In the genomic region with DNA sequence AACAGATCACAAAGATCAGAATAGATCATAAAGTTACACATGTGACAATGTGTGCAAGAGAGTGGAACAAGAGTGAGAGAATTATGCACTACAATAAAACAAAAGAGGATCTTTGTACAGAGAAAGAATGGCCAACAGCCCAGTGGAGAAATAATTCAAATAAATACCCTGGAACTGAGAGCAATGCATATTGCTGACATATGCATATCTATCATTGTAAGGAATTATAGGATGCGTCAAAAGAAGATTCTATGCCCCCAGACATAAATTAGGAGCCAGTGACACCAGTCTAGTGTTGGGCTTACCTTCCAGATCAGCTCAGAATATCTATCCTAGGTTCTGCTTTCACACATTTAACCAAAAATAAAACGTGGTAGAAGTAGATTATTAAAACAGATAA, we compare ENCODE assay signal across 31 cellular contexts.
"Had no signal": no experiment of that assay in that cellular context is flagged by ENCODE, and none has a peak within 500 bp of the region (broad histone marks: within the 10 kb centered on the region; RNA-seq: fewer than 3 reads in every experiment).

No MANE protein-coding gene starts in this region.

- H3K36me3 ChIP-seq: adrenal gland, ascending aorta, brain microvascular endothelial cell, breast epithelium, cardiac muscle cell had no signal

- H3K4me1 ChIP-seq: adrenal gland, ascending aorta, body of pancreas, breast epithelium had no signal

- DNase-seq: activated effector memory CD4-positive, alpha-beta T cell treated with anti-CD3 and anti-CD28 coated beads, Interleukin-2, amount 50 U/mL, for 16 hours; activated effector memory CD4-positive, alpha-beta T cell treated with Interleukin-2 at 50 U/mL for 16 hours; activated gamma-delta T cell; activated gamma-delta T cell treated with Interleukin-2 at 50 U/mL for 16 hours; activated naive CD4-positive, alpha-beta T cell; activated naive CD4-positive, alpha-beta T cell treated with anti-CD3 and anti-CD28 coated beads for 36 hours; activated naive CD4-positive, alpha-beta T cell treated with anti-CD3 and anti-CD28 coated beads, Interleukin-2, amount 10 ng/mL, durations not matched to agents 7 days and 5 days; activated naive CD4-positive, alpha-beta T cell treated with anti-CD3 and anti-CD28 coated beads, Interleukin-2, amount 50 U/mL, for 16 hours; activated naive CD4-positive, alpha-beta T cell treated with Interleukin-2 at 50 U/mL for 16 hours; activated naive CD8-positive, alpha-beta T cell treated with anti-CD3 and anti-CD28 coated beads for 36 hours; activated naive CD8-positive, alpha-beta T cell treated with anti-CD3 and anti-CD28 coated beads, Interleukin-2, amount 10 ng/mL, durations not matched to agents 7 days and 5 days; activated naive CD8-positive, alpha-beta T cell treated with anti-CD3 and anti-CD28 coated beads, Interleukin-2, amount 50 U/mL, for 24 hours; activated T-cell treated with anti-CD3 and anti-CD28 coated beads, Interleukin-2, amount 50 U/mL, for 24 hours; activated T-cell treated with anti-CD3 and anti-CD28 coated beads, Interleukin-2, amount 50 U/mL, for 4 hours; activated T-cell treated with anti-CD3 and anti-CD28 coated beads, Interleukin-2, amount 50 U/mL, for 48 hours; activated T-cell treated with anti-CD3 and anti-CD28 coated beads, Interleukin-2, amount 50 U/mL, for 72 hours; adrenal gland; amniotic stem cell; amygdala; aorta; body of pancreas; brain microvascular endothelial cell; caudate nucleus; central memory CD4-positive, alpha-beta T cell; cerebellar nuclear complex had no signal

- ATAC-seq: activated naive CD4-positive, alpha-beta T cell treated with anti-CD3 and anti-CD28 coated beads, Interleukin-2, amount 50 U/mL, for 72 hours; activated naive CD8-positive, alpha-beta T cell treated with anti-CD3 and anti-CD28 coated beads, Interleukin-2, amount 50 U/mL, for 24 hours; activated T-cell treated with anti-CD3 and anti-CD28 coated beads, Interleukin-2, amount 50 U/mL, for 4 hours; activated T-cell treated with anti-CD3 and anti-CD28 coated beads, Interleukin-2, amount 50 U/mL, for 72 hours; activated T-helper 17 cell treated with anti-CD3 and anti-CD28 coated beads, Interleukin-2, amount 50 U/mL, for 72 hours; body of pancreas had no signal

- H3K4me3 ChIP-seq: adrenal gland, ascending aorta, body of pancreas, breast epithelium, cardiac muscle cell had no signal

- H3K9me3 ChIP-seq: adrenal gland, ascending aorta, body of pancreas had no signal

- H3K27ac ChIP-seq: adrenal gland, ascending aorta, body of pancreas, brain microvascular endothelial cell, breast epithelium, cardiac muscle cell had no signal

- FAIRE-seq: bronchial epithelial cell had no signal

- H3K27me3 ChIP-seq: adrenal gland, ascending aorta, body of pancreas, brain microvascular endothelial cell, cardiac muscle cell had no signal
